17 cellular contexts compared by ENCODE assay signal in the genomic region with DNA sequence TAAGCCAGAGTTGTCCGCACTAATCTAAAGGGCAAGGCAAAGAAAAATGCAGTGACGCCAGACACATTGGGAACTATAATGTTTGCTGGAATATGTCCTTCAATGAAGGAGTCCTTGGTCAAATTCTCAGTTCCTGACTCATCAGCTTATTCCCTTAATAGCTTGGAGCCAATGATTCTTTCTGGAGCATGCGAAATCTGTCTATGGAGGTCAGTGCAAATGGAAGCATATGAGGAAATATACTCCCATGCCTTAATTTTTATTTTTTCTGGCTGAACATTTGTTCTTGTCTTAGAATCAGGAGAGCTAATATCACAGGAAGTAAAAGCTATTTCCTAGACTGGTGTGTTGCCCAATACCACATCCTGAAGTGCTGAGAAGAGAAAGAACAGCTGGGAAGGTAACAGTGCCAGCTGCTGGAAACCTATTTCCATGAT.
DNase-seq lines count a peak whose midpoint lies in the region; ATAC-seq and TF ChIP-seq lines count a peak whose summit lies in the region.
"Had no signal": no experiment of that assay in that cellular context is flagged by ENCODE, and none has a peak within 500 bp of the region (broad histone marks: within the 10 kb centered on the region; RNA-seq: fewer than 3 reads in every experiment).

No MANE protein-coding gene starts in this region.

- TF ChIP-seq CTCF in body of pancreas (IDR thresholded peaks at IDR 0.05), result no peak
- TF ChIP-seq CTCF in right atrium auricular region (IDR thresholded peaks at IDR 0.05), result no peak

- no peak overlapping the region for H3K9ac ChIP-seq in subcutaneous abdominal adipose tissue (ENCODE audit: low read length in 5 of 5)
- H3K9ac ChIP-seq: KMS-11 had no signal

- no peaks in the 10 kb centered on the region for H3K36me3 ChIP-seq in body of pancreas (replicated peaks in 1 of 2; ENCODE audit: insufficient read depth in 1 of 2, low read depth in 2 of 2)
- H3K36me3 ChIP-seq in right atrium auricular region, result no peaks in the 10 kb centered on the region
- H3K36me3 ChIP-seq in subcutaneous abdominal adipose tissue (ENCODE audit: control insufficient read depth in 5 of 5, insufficient read depth in 5 of 5, low read length in 5 of 5), result no peaks in the 10 kb centered on the region
- H3K36me3 ChIP-seq: SJSA1 had no signal

- peak; percentile 55 for ATAC-seq in body of pancreas
- no peak for ATAC-seq in GM18498 (IDR thresholded peaks at IDR 0.05; ENCODE audit: unreplicated experiment)
- ATAC-seq: A549; activated CD4-positive, alpha-beta T cell treated with anti-CD3 and anti-CD28 coated beads for 36 hours had no signal

- H3K27ac ChIP-seq in body of pancreas (peak overlapping the region in 1 of 4 donors; percentile 18), right atrium auricular region (peak overlapping the region; percentile 33 to 70), subcutaneous abdominal adipose tissue (ENCODE audit: low read depth, low read length) (peak overlapping the region; percentile 24)
- H3K27ac ChIP-seq: A549, KMS-11, SJSA1 had no signal

- H3K9me3 ChIP-seq in body of pancreas (no peaks in the 10 kb centered on the region), right atrium auricular region (no peaks in the 10 kb centered on the region), subcutaneous abdominal adipose tissue (ENCODE audit: control insufficient read depth in 5 of 5, low read length in 5 of 5) (no peaks in the 10 kb centered on the region)
- H3K9me3 ChIP-seq: A549, SJSA1 had no signal

- WGBS in body of pancreas, 2 donors, result 78 to 85% methylated on average over 3 of the region's 3 CpGs

- DNase-seq in NCI-H1092 treated with DMSO at 0.1 percent for 48 hours (lab: John Stamatoyannopoulos, UW) (peak; percentile 31), NCI-H1092 (lab: John Stamatoyannopoulos, UW) (no peak), body of pancreas (no peak), right atrium auricular region (ENCODE audit: low spot score) (no peak), epidermal melanocyte (ENCODE audit: insufficient read length, low spot score) (no peak), NCI-H774 (lab: John Stamatoyannopoulos, UW) (no peak)
- DNase-seq: activated CD4-positive, alpha-beta T cell treated with anti-CD3 and anti-CD28 coated beads for 36 hours; cortex of kidney; HFFc6; nephron progenitor cell; stimulated activated CD4-positive, alpha-beta T cell treated with anti-CD3 and anti-CD28 coated beads, Interleukin-2, amount 100 ng/mL, for 24 hours; stimulated activated naive CD4-positive, alpha-beta T cell treated with Interleukin-2 at 50 U/mL for 16 hours had no signal

- H3K4me1 ChIP-seq in body of pancreas (no peaks in the 10 kb centered on the region), right atrium auricular region (peaks cover 0 to 13% of the 10 kb centered on the region in 2 donors), subcutaneous abdominal adipose tissue (ENCODE audit: control insufficient read depth in 5 of 5, insufficient read depth in 5 of 5, low read length in 5 of 5) (peaks cover 0 to 13% (median 6%) of the 10 kb centered on the region in 5 donors)
- H3K4me1 ChIP-seq: A549, SJSA1 had no signal

- no peak for TF ChIP-seq POLR2A in body of pancreas (IDR thresholded peaks at IDR 0.05)

- H3K27me3 ChIP-seq in body of pancreas (no peaks in the 10 kb centered on the region), right atrium auricular region (no peaks in the 10 kb centered on the region), subcutaneous abdominal adipose tissue (ENCODE audit: control insufficient read depth in 5 of 5, insufficient read depth in 4 of 5, low read length in 5 of 5) (no peaks in the 10 kb centered on the region)
- H3K27me3 ChIP-seq: SJSA1 had no signal

- H3K4me3 ChIP-seq in body of pancreas (no peak overlapping the region), right atrium auricular region (no peak overlapping the region), subcutaneous abdominal adipose tissue (ENCODE audit: low read depth in 1 of 5, low read length in 5 of 5) (no peak overlapping the region)
- H3K4me3 ChIP-seq: A549, SJSA1 had no signal

- intact Hi-C loops in body of pancreas (cut with DNase I), result no loop called here
